Comparison of ENCODE assay signal across 8 cellular contexts in genomic region chr1:115980998-115981993, GRCh38. TPM values are rescaled to one million over a fixed set of nuclear protein-coding genes. Genes with fewer than 3 reads are reported as not detected.
DNase-seq lines count a peak whose midpoint lies in the region; ATAC-seq, FAIRE-seq and TF ChIP-seq lines count a peak whose summit lies in the region.

No MANE protein-coding gene starts in this region.

- peak; percentile 85 for FAIRE-seq in GM19239 (lab: Jason Lieb, UNC)

- TF ChIP-seq CTCF in CD8-positive, alpha-beta T cell (IDR thresholded peaks at IDR 0.05) = peak; percentile 35

- peaks cover 25% of the 10 kb centered on the region for H3K27me3 Mint-ChIP-seq in CD8-positive, alpha-beta T cell (ENCODE audit: low read depth)

- DNase-seq in CD8-positive, alpha-beta T cell = peak in 2 of 7 experiments; percentile 27 to 51
- DNase-seq in GM19239 (ENCODE audit: insufficient read length, low spot score) = no peak
- DNase-seq in NCI-H1930 (lab: John Stamatoyannopoulos, UW) = peak; percentile 37 to 49
- peak; percentile 79 for DNase-seq in adipocyte (ENCODE audit: low read depth)
- DNase-seq in left cardiac atrium = peak; percentile 26
- no peak for DNase-seq in sciatic nerve (ENCODE audit: low spot score)
- DNase-seq in stimulated activated naive CD4-positive, alpha-beta T cell (lab: John Stamatoyannopoulos, UW) = no peak
- DNase-seq in NK-92 treated with Interleukin-12 subunit alpha and Interleukin-12 subunit beta, amount 100 ng/mL, for 24 hours (lab: John Stamatoyannopoulos, UW) = no peak

- H3K4me1 Mint-ChIP-seq in CD8-positive, alpha-beta T cell (ENCODE audit: low read depth) = peaks cover 4% of the 10 kb centered on the region

- intact Hi-C loops in CD8-positive, alpha-beta T cell (cut with DNase I, micrococcal nuclease) = loop anchor here (1.0 to 5.0 kb wide), 3 partner anchors 170 to 264 kb away; no protein-coding TSS in a partner anchor
- intact Hi-C loops in left cardiac atrium (cut with DNase I) = loop anchor here in 1 of 2 donors (10.0 kb wide), 1 partner anchor 176 kb away; no protein-coding TSS in a partner anchor
- intact Hi-C loops in sciatic nerve (cut with DNase I) = no loop called here

- no peak overlapping the region for H3K27ac Mint-ChIP-seq in CD8-positive, alpha-beta T cell

- H3K9me3 ChIP-seq in CD8-positive, alpha-beta T cell (ENCODE audit: low read length) = no peaks in the 10 kb centered on the region
- no peaks in the 10 kb centered on the region for H3K9me3 ChIP-seq in adipocyte (ENCODE audit: control insufficient read depth, low read length)

- POLR2A ChIA-PET in CD8-positive, alpha-beta T cell (lab: Charles Lee) = no interaction called here

- no peak for ATAC-seq in CD8-positive, alpha-beta T cell
- peak in 1 of 2 donors; percentile 61 for ATAC-seq in left cardiac atrium
- ATAC-seq in sciatic nerve = peak; percentile 44

- no peaks in the 10 kb centered on the region for H3K4me1 ChIP-seq in CD8-positive, alpha-beta T cell (ENCODE audit: insufficient read depth, low read length)
- H3K4me1 ChIP-seq in adipocyte (ENCODE audit: control insufficient read depth, insufficient read depth, low read length) = peaks cover 32% of the 10 kb centered on the region

- H3K4me3 ChIP-seq in CD8-positive, alpha-beta T cell (ENCODE audit: low read depth, low read length) = no peak overlapping the region
- H3K4me3 ChIP-seq in adipocyte (ENCODE audit: low read length) = peak overlapping the region; percentile 1

- H3K27ac ChIP-seq in CD8-positive, alpha-beta T cell (ENCODE audit: low read depth, low read length) = no peak overlapping the region

- CTCF ChIA-PET in CD8-positive, alpha-beta T cell (lab: Charles Lee) = interaction anchor here (0.7 to 2.0 kb wide), 10 partner anchors 9 to 843 kb away, joined by 3 to 14 read pairs (median 3); no protein-coding TSS in a partner anchor

- H3K9ac ChIP-seq in adipocyte (ENCODE audit: low read length) = peak overlapping the region; percentile 34

- H3K4me3 Mint-ChIP-seq in CD8-positive, alpha-beta T cell = no peak overlapping the region

- H3K36me3 Mint-ChIP-seq in CD8-positive, alpha-beta T cell = no peaks in the 10 kb centered on the region

- H3K27me3 ChIP-seq in CD8-positive, alpha-beta T cell (ENCODE audit: insufficient read depth, low read length) = no peaks in the 10 kb centered on the region
- no peaks in the 10 kb centered on the region for H3K27me3 ChIP-seq in adipocyte (replicated peaks; ENCODE audit: control insufficient read depth, insufficient read depth, low read length)

- no peaks in the 10 kb centered on the region for H3K9me3 Mint-ChIP-seq in CD8-positive, alpha-beta T cell

- H3K36me3 ChIP-seq in CD8-positive, alpha-beta T cell (ENCODE audit: insufficient read depth, low read length) = no peaks in the 10 kb centered on the region
- no peaks in the 10 kb centered on the region for H3K36me3 ChIP-seq in adipocyte (ENCODE audit: control insufficient read depth, insufficient read depth, low read length, severe bottlenecking)

RNA-seq across cellular contexts. Expression of gene SLC22A15, which starts 5.0 kb away (rescaled TPM):
- total RNA-seq in CD8-positive, alpha-beta T cell = under 1 TPM in 1 of 2 experiments, not detected in 1; 0.16 TPM
- total RNA-seq in left cardiac atrium (1 to 10 TPM; 7.8 to 8.3 TPM), sciatic nerve (3.5 TPM)

Comparison
In these comparisons a context has a peak if more than half of its experiments do, and no peak if none do; other contexts are left out.
1. DNase-seq: peak in NCI-H1930 (2 of 2), adipocyte (single experiment) and left cardiac atrium (single experiment); none in GM19239 (single experiment), sciatic nerve (single experiment), stimulated activated naive CD4-positive, alpha-beta T cell (0 of 6) and NK-92 treated with Interleukin-12 subunit alpha and Interleukin-12 subunit beta, amount 100 ng/mL, for 24 hours (single experiment).